15 cellular contexts compared by ENCODE assay signal in genomic region chr14:101195309-101195724, GRCh38.
A peak's percentile ranks its signal among the peaks of the same experiment; 100 is the strongest.
DNase-seq lines count a peak whose midpoint lies in the region; ATAC-seq and TF ChIP-seq lines count a peak whose summit lies in the region.
"Had no signal": no experiment of that assay in that cellular context is flagged by ENCODE, and none has a peak within 500 bp of the region (broad histone marks: within the 10 kb centered on the region; RNA-seq: fewer than 3 reads in every experiment).

No MANE protein-coding gene starts in this region.

- H3K27me3 ChIP-seq in right atrium auricular region = no peaks in the 10 kb centered on the region
- H3K27me3 ChIP-seq: SJSA1 had no signal

- intact Hi-C loops in cardiac septum (cut with DNase I) (no loop called here), sciatic nerve (cut with DNase I) (no loop called here)

- ATAC-seq in left lobe of liver (no peak), sciatic nerve (no peak)

- no peak overlapping the region for H3K27ac ChIP-seq in right atrium auricular region
- H3K27ac ChIP-seq: SJSA1 had no signal

- no peak overlapping the region for H3K4me3 ChIP-seq in right atrium auricular region
- H3K4me3 ChIP-seq: SJSA1 had no signal

- H3K9me3 ChIP-seq in right atrium auricular region = no peaks in the 10 kb centered on the region
- H3K9me3 ChIP-seq: SJSA1 had no signal

- TF ChIP-seq CTCF in right atrium auricular region (IDR thresholded peaks at IDR 0.05) = no peak

- no peaks in the 10 kb centered on the region for H3K36me3 ChIP-seq in right atrium auricular region
- H3K36me3 ChIP-seq: SJSA1 had no signal

- DNase-seq in right atrium auricular region (ENCODE audit: low spot score) (peak; percentile 43), cardiac septum (ENCODE audit: low spot score) (no peak), left lobe of liver (ENCODE audit: low spot score) (peak; percentile 16), sciatic nerve (ENCODE audit: low spot score) (peak; percentile 42), GM19238 (ENCODE audit: insufficient read length, low spot score) (no peak), iPS-NIHi11 (ENCODE audit: low spot score) (no peak), NCI-H2029 treated with DMSO at 0.1 percent for 48 hours (lab: John Stamatoyannopoulos, UW) (no peak), NCI-H2107 treated with DMSO at 0.1 percent for 48 hours (lab: John Stamatoyannopoulos, UW; ENCODE audit: unreplicated experiment) (no peak)
- DNase-seq: C1 segment of cervical spinal cord; NCI-H2107; NCI-H69; NK-92 treated with Interleukin-12 subunit alpha and Interleukin-12 subunit beta, amount 100 ng/mL, for 24 hours; OCI-M1; RPMI8226 had no signal

- H3K4me1 ChIP-seq in right atrium auricular region = no peaks in the 10 kb centered on the region
- H3K4me1 ChIP-seq: SJSA1 had no signal

Comparison
In these comparisons a context has a peak if more than half of its experiments do, and no peak if none do; other contexts are left out.
1. DNase-seq: peak in right atrium auricular region (single experiment), left lobe of liver (single experiment) and sciatic nerve (single experiment); none in cardiac septum (single experiment), GM19238 (single experiment), iPS-NIHi11 (single experiment), NCI-H2029 treated with DMSO at 0.1 percent for 48 hours (single experiment) and NCI-H2107 treated with DMSO at 0.1 percent for 48 hours (single experiment).